In genomic region chr4:3040447-3041191, GRCh38 we compare ENCODE assay signal across 9 cellular contexts. TPM values are rescaled to one million over a fixed set of nuclear protein-coding genes. Genes with fewer than 3 reads are reported as not detected.
DNase-seq lines count a peak whose midpoint lies in the region; ATAC-seq and TF ChIP-seq lines count a peak whose summit lies in the region.
"Had no signal": no experiment of that assay in that cellular context is flagged by ENCODE, and none has a peak within 500 bp of the region (broad histone marks: within the 10 kb centered on the region; RNA-seq: fewer than 3 reads in every experiment).

No MANE protein-coding gene starts in this region.

- H3K23ac ChIP-seq in mesendoderm (ENCODE audit: low read length): no peak overlapping the region

- no peak overlapping the region for H2BK5ac ChIP-seq in mesendoderm (ENCODE audit: low read length)

- intact Hi-C loops in dendritic cell treated with granulocyte-macrophage colony-stimulating factor and Interleukin-4, amounts not matched to agents 40 ng/mL and 50 ng/mL, for 4 days (cut with micrococcal nuclease): no loop called here
- intact Hi-C loops in CD4-positive, alpha-beta T cell (cut with DNase I, micrococcal nuclease): no loop called here

- peak overlapping the region; percentile 81 for H3K4me3 Mint-ChIP-seq in activated T-cell treated with anti-CD3 and anti-CD28 coated beads, Interleukin-2, amount 50 U/mL, for 24 hours
- peak overlapping the region; percentile 89 for H3K4me3 Mint-ChIP-seq in dendritic cell treated with granulocyte-macrophage colony-stimulating factor and Interleukin-4, amounts not matched to agents 40 ng/mL and 50 ng/mL, for 4 days
- peak overlapping the region; percentile 93 for H3K4me3 Mint-ChIP-seq in stimulated activated memory B cell treated with anti-CD40 and anti-IgM and Interleukin-4, amounts not matched to agents 10 μg/mL and 1 μg/mL and 100 μg/mL, for 72 hours
- no peak overlapping the region for H3K4me3 Mint-ChIP-seq in CD4-positive, alpha-beta T cell

- H3K27me3 Mint-ChIP-seq in activated T-cell treated with anti-CD3 and anti-CD28 coated beads, Interleukin-2, amount 50 U/mL, for 24 hours: peaks cover 5% of the 10 kb centered on the region
- H3K27me3 Mint-ChIP-seq in dendritic cell treated with granulocyte-macrophage colony-stimulating factor and Interleukin-4, amounts not matched to agents 40 ng/mL and 50 ng/mL, for 4 days: peaks cover 36% of the 10 kb centered on the region
- H3K27me3 Mint-ChIP-seq in stimulated activated memory B cell treated with anti-CD40 and anti-IgM and Interleukin-4, amounts not matched to agents 10 μg/mL and 1 μg/mL and 100 μg/mL, for 72 hours: no peaks in the 10 kb centered on the region
- peaks cover 12% of the 10 kb centered on the region for H3K27me3 Mint-ChIP-seq in CD4-positive, alpha-beta T cell

- H3K36me3 ChIP-seq in mesendoderm (ENCODE audit: control insufficient read depth, insufficient read depth, low read length): no peaks in the 10 kb centered on the region

- H2BK120ac ChIP-seq in mesendoderm (ENCODE audit: low read depth, low read length): no peak overlapping the region

- no peak overlapping the region for H3K9ac ChIP-seq in mesendoderm (ENCODE audit: low read length)

- H3K27me3 ChIP-seq in mesendoderm (ENCODE audit: insufficient read depth, low read length, poor library complexity): no peaks in the 10 kb centered on the region
- H3K27me3 ChIP-seq in CD4-positive, alpha-beta T cell (ENCODE audit: control insufficient read depth, insufficient read depth, low read length): no peaks in the 10 kb centered on the region

- no peak overlapping the region for H3K27ac Mint-ChIP-seq in activated T-cell treated with anti-CD3 and anti-CD28 coated beads, Interleukin-2, amount 50 U/mL, for 24 hours
- peak overlapping the region; percentile 89 for H3K27ac Mint-ChIP-seq in dendritic cell treated with granulocyte-macrophage colony-stimulating factor and Interleukin-4, amounts not matched to agents 40 ng/mL and 50 ng/mL, for 4 days
- peak overlapping the region; percentile 100 for H3K27ac Mint-ChIP-seq in stimulated activated memory B cell treated with anti-CD40 and anti-IgM and Interleukin-4, amounts not matched to agents 10 μg/mL and 1 μg/mL and 100 μg/mL, for 72 hours
- H3K27ac Mint-ChIP-seq in CD4-positive, alpha-beta T cell: no peak overlapping the region

- no peaks in the 10 kb centered on the region for H3K4me1 ChIP-seq in mesendoderm (ENCODE audit: control insufficient read depth, low read depth, low read length)

- TF ChIP-seq CTCF in CD4-positive, alpha-beta T cell (IDR thresholded peaks at IDR 0.05): no peak

- no peak overlapping the region for H3K4me2 ChIP-seq in mesendoderm (ENCODE audit: low read length)

- H3K79me1 ChIP-seq in mesendoderm (ENCODE audit: low read length): no peaks in the 10 kb centered on the region

- peaks cover 56% of the 10 kb centered on the region for H3K4me1 Mint-ChIP-seq in activated T-cell treated with anti-CD3 and anti-CD28 coated beads, Interleukin-2, amount 50 U/mL, for 24 hours (ENCODE audit: low read depth)
- peaks cover 63% of the 10 kb centered on the region for H3K4me1 Mint-ChIP-seq in dendritic cell treated with granulocyte-macrophage colony-stimulating factor and Interleukin-4, amounts not matched to agents 40 ng/mL and 50 ng/mL, for 4 days (ENCODE audit: low read depth)
- H3K4me1 Mint-ChIP-seq in stimulated activated memory B cell treated with anti-CD40 and anti-IgM and Interleukin-4, amounts not matched to agents 10 μg/mL and 1 μg/mL and 100 μg/mL, for 72 hours: peaks cover 84% of the 10 kb centered on the region
- peaks cover 48% of the 10 kb centered on the region for H3K4me1 Mint-ChIP-seq in CD4-positive, alpha-beta T cell (ENCODE audit: low read depth)

- H4K5ac ChIP-seq in mesendoderm (ENCODE audit: low read length): no peak overlapping the region

- no peak overlapping the region for H3K27ac ChIP-seq in mesendoderm (ENCODE audit: low read depth, low read length)
- H3K27ac ChIP-seq in CD4-positive, alpha-beta T cell (ENCODE audit: low read depth, low read length): no peak overlapping the region

- CTCF ChIA-PET in CD4-positive, alpha-beta T cell (lab: Charles Lee): no interaction called here

- H3K56ac ChIP-seq in mesendoderm (ENCODE audit: low read length): no peak overlapping the region

- no peak for DNase-seq in activated T-cell treated with anti-CD3 and anti-CD28 coated beads, Interleukin-2, amount 50 U/mL, for 24 hours
- no peak for DNase-seq in activated T-cell treated with anti-CD3 and anti-CD28 coated beads for 4 hours
- no peak for DNase-seq in superior temporal gyrus (ENCODE audit: extremely low spot score)
- DNase-seq in mesendoderm: no peak
- DNase-seq in CD4-positive, alpha-beta T cell: no peak
- DNase-seq: ACHN had no signal

- H4K8ac ChIP-seq in mesendoderm (ENCODE audit: low read depth, low read length): no peak overlapping the region

- peak; percentile 42 for ATAC-seq in HG02981 (IDR thresholded peaks at IDR 0.05; ENCODE audit: unreplicated experiment)
- ATAC-seq in stimulated activated memory B cell treated with anti-CD40 and anti-IgM and Interleukin-4, amounts not matched to agents 10 μg/mL and 1 μg/mL and 100 μg/mL, for 72 hours: peak; percentile 69
- no peak for ATAC-seq in CD4-positive, alpha-beta T cell (ENCODE audit: poor library complexity)

- H3K79me2 ChIP-seq in mesendoderm (ENCODE audit: control insufficient read depth, insufficient read depth, low read length): no peaks in the 10 kb centered on the region

- no peak overlapping the region for H2AK5ac ChIP-seq in mesendoderm (ENCODE audit: low read length)

- H3K4ac ChIP-seq in mesendoderm (ENCODE audit: low read depth, low read length): no peak overlapping the region

- H3K36me3 Mint-ChIP-seq in activated T-cell treated with anti-CD3 and anti-CD28 coated beads, Interleukin-2, amount 50 U/mL, for 24 hours (ENCODE audit: low read depth): peaks cover 5% of the 10 kb centered on the region
- H3K36me3 Mint-ChIP-seq in dendritic cell treated with granulocyte-macrophage colony-stimulating factor and Interleukin-4, amounts not matched to agents 40 ng/mL and 50 ng/mL, for 4 days (ENCODE audit: low read depth): no peaks in the 10 kb centered on the region
- H3K36me3 Mint-ChIP-seq in stimulated activated memory B cell treated with anti-CD40 and anti-IgM and Interleukin-4, amounts not matched to agents 10 μg/mL and 1 μg/mL and 100 μg/mL, for 72 hours: peaks cover 23% of the 10 kb centered on the region
- peaks cover 2% of the 10 kb centered on the region for H3K36me3 Mint-ChIP-seq in CD4-positive, alpha-beta T cell (ENCODE audit: low read depth)

- H2BK15ac ChIP-seq in mesendoderm (replicated peaks; ENCODE audit: low read depth): no peak overlapping the region

- no CpG with 5 or more reads among the region's 28 CpGs for WGBS in mesendoderm (ENCODE audit: extremely low coverage, insufficient coverage, low lambda C conversion rate)

- H3K4me3 ChIP-seq in mesendoderm (ENCODE audit: low read length): no peak overlapping the region

- no peaks in the 10 kb centered on the region for H3K9me3 ChIP-seq in CD4-positive, alpha-beta T cell (ENCODE audit: control insufficient read depth, low read length)

- H3K18ac ChIP-seq in mesendoderm (ENCODE audit: low read length): no peak overlapping the region

- peaks cover 2% of the 10 kb centered on the region for H3K9me3 Mint-ChIP-seq in activated T-cell treated with anti-CD3 and anti-CD28 coated beads, Interleukin-2, amount 50 U/mL, for 24 hours
- H3K9me3 Mint-ChIP-seq in dendritic cell treated with granulocyte-macrophage colony-stimulating factor and Interleukin-4, amounts not matched to agents 40 ng/mL and 50 ng/mL, for 4 days: no peaks in the 10 kb centered on the region
- H3K9me3 Mint-ChIP-seq in stimulated activated memory B cell treated with anti-CD40 and anti-IgM and Interleukin-4, amounts not matched to agents 10 μg/mL and 1 μg/mL and 100 μg/mL, for 72 hours: peaks cover 4% of the 10 kb centered on the region
- peaks cover 2% of the 10 kb centered on the region for H3K9me3 Mint-ChIP-seq in CD4-positive, alpha-beta T cell

- POLR2A ChIA-PET in CD4-positive, alpha-beta T cell (lab: Charles Lee): interaction anchor here (1.7 kb wide), 1 partner anchor 33 kb away, joined by 18 read pairs; the partner anchor contains the start of genes HTT and HTT-AS

RNA-seq across cellular contexts. Expression of gene HTT-AS, which starts 33.7 kb away (rescaled TPM):
- polyA plus RNA-seq in mesendoderm (2013, experiment 1 of 2): not detected
- not detected for polyA plus RNA-seq in mesendoderm (2013, experiment 2 of 2)
- total RNA-seq in CD4-positive, alpha-beta T cell: not detected

RNA-seq across cellular contexts. Expression of gene HTT, which starts 33.9 kb away (rescaled TPM):
- polyA plus RNA-seq in mesendoderm (2013, experiment 1 of 2): 24.0 TPM
- polyA plus RNA-seq in mesendoderm (2013, experiment 2 of 2): 23.6 TPM
- 10 to 100 TPM; 56.9 to 62.6 TPM for total RNA-seq in CD4-positive, alpha-beta T cell

Comparison
In these comparisons a context has a peak if more than half of its experiments do, and no peak if none do; other contexts are left out.
1. H3K27ac Mint-ChIP-seq: peak in dendritic cell treated with granulocyte-macrophage colony-stimulating factor and Interleukin-4, amounts not matched to agents 40 ng/mL and 50 ng/mL, for 4 days (single experiment) and stimulated activated memory B cell treated with anti-CD40 and anti-IgM and Interleukin-4, amounts not matched to agents 10 μg/mL and 1 μg/mL and 100 μg/mL, for 72 hours (single experiment); none in activated T-cell treated with anti-CD3 and anti-CD28 coated beads, Interleukin-2, amount 50 U/mL, for 24 hours (single experiment) and CD4-positive, alpha-beta T cell (single experiment).